Comparison of ENCODE assay signal across 28 cellular contexts in genomic region chr5:40226906-40227305, GRCh38.
"Had no signal": no experiment of that assay in that cellular context is flagged by ENCODE, and none has a peak within 500 bp of the region (broad histone marks: within the 10 kb centered on the region; RNA-seq: fewer than 3 reads in every experiment).

No MANE protein-coding gene starts in this region.

- H3K4me3 ChIP-seq: body of pancreas, cardiac muscle cell, colonic mucosa, gastrocnemius medialis, left ventricle myocardium inferior, mucosa of descending colon, pancreas, prostate gland, transverse colon had no signal

- H3K36me3 Mint-ChIP-seq: activated naive CD8-positive, alpha-beta T cell had no signal

- H3K4me1 ChIP-seq: body of pancreas, colonic mucosa, gastrocnemius medialis, left ventricle myocardium inferior, pancreas, prostate gland had no signal

- H3K27me3 Mint-ChIP-seq: activated naive CD8-positive, alpha-beta T cell; T-helper 17 cell had no signal

- H3K27me3 ChIP-seq: body of pancreas, colonic mucosa, gastrocnemius medialis, pancreas, transverse colon had no signal

- H3K9me3 ChIP-seq: body of pancreas, colonic mucosa, gastrocnemius medialis, left ventricle myocardium inferior, mucosa of descending colon, pancreas, prostate gland, transverse colon had no signal

- H3K36me3 ChIP-seq: cardiac muscle cell, colonic mucosa, gastrocnemius medialis, left ventricle myocardium inferior, pancreas, prostate gland, transverse colon, WERI-Rb-1 had no signal

- ATAC-seq: body of pancreas, gastrocnemius medialis, mucosa of descending colon, T-helper 17 cell had no signal

- DNase-seq: activated CD4-positive, alpha-beta T cell treated with anti-CD3 and anti-CD28 coated beads, Interleukin-2, amount 50 U/mL, for 1 hour; activated CD4-positive, CD25-positive, alpha-beta regulatory T cell treated with anti-CD3 and anti-CD28 coated beads, Interleukin-2, amount 50 U/mL, for 72 hours; activated effector memory CD4-positive, alpha-beta T cell treated with Interleukin-2 at 50 U/mL for 16 hours; activated naive CD4-positive, alpha-beta T cell treated with Interleukin-2 at 50 U/mL for 16 hours; activated T-cell treated with anti-CD3 and anti-CD28 coated beads for 4 hours; aorta; body of pancreas; cerebellar nuclear complex; colonic mucosa; effector CD8-positive, alpha-beta T cell; gastrocnemius medialis; glutamatergic neuron; islet precursor cell; left ventricle myocardium inferior; mucosa of descending colon; pancreas; stimulated activated CD4-positive, alpha-beta T cell treated with anti-CD3 and anti-CD28 coated beads, Interleukin-15, amount 100 ng/mL, for 24 hours; stimulated activated CD4-positive, alpha-beta T cell treated with anti-CD3 and anti-CD28 coated beads, Interleukin-2, amount 100 ng/mL, for 24 hours; stimulated activated naive CD4-positive, alpha-beta T cell treated with Interleukin-2 at 50 U/mL for 16 hours; SW 1271; T-helper 17 cell; T1000; transverse colon; WERI-Rb-1 had no signal

- H3K27ac ChIP-seq: body of pancreas, cardiac muscle cell, colonic mucosa, epithelial cell of prostate, gastrocnemius medialis, left ventricle myocardium inferior, pancreas, prostate gland, transverse colon, WERI-Rb-1 had no signal

- H3K27ac Mint-ChIP-seq: activated naive CD8-positive, alpha-beta T cell; T-helper 17 cell had no signal

- H3K4me3 Mint-ChIP-seq: activated naive CD8-positive, alpha-beta T cell; T-helper 17 cell had no signal
